Comparison of ENCODE assay signal across 9 cellular contexts in the genomic region with DNA sequence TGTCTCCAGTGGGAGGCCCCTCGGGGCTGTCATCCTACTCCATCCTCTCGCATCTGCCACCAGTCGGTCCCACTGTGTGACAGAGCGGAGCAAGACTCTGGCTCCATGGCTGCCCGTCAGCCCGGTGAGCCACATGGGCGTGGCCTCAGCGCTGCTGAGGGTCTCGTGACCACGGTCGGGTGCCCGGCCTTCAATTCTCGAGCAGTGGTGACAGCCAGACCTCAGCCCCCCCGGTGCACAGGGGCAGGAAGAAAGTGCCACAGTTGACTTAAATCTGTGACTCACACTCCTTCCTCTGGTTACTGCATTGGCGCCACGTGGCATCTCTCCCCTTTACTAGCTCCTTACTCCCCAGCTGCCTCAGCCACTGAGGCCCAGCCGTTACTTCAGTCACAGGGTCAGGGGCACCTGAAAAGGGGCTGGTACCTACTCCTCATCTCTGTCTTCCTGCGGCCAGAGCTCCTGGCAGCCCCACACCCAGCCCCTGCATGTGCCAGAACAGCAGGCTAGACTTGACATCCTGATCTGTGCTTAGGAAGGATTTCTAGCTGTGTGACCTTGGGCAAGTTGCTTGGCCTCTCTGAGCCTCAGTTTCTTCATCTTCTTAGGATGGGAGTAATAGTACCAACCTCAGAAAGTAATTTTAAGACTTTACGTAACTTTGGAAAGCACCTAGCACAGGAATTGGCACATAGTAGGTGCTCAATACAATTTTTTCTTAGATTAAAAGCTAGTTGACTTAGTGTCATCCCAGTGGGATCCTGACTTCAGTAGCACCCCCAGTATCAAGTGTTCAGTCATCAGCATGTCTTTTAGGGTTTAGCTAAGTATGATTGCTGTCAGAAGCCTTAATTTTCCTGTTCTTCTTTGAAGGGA.
DNase-seq lines count a peak whose midpoint lies in the region; ATAC-seq and TF ChIP-seq lines count a peak whose summit lies in the region.
"Had no signal": no experiment of that assay in that cellular context is flagged by ENCODE, and none has a peak within 500 bp of the region (broad histone marks: within the 10 kb centered on the region; RNA-seq: fewer than 3 reads in every experiment).

No MANE protein-coding gene starts in this region.

- H3K9ac ChIP-seq in IMR-90 (ENCODE audit: low read depth, low read length): no peak overlapping the region

- no peak overlapping the region for H3K14ac ChIP-seq in IMR-90 (replicated peaks; ENCODE audit: low read depth, low read length)

- no TSS peak for BruUV-seq in IMR-90 (replicated peaks; lab: Mats Ljungman, UMichigan)
- BruUV-seq in A673 (replicated peaks; lab: Mats Ljungman, UMichigan): no TSS peak

- peaks cover 53% of the 10 kb centered on the region for H3K36me3 Mint-ChIP-seq in central memory CD8-positive, alpha-beta T cell (ENCODE audit: insufficient read depth)
- peaks cover 48% of the 10 kb centered on the region for H3K36me3 Mint-ChIP-seq in GM23338 (ENCODE audit: low read depth)

- no peak for TF ChIP-seq POLR2A in IMR-90 (IDR thresholded peaks at IDR 0.05; ENCODE audit: low read depth, low read length)

- no peak overlapping the region for H3K18ac ChIP-seq in IMR-90 (ENCODE audit: low read depth, low read length)

- H3K23ac ChIP-seq in IMR-90 (ENCODE audit: low read depth, low read length): no peak overlapping the region

- H4K5ac ChIP-seq in IMR-90 (ENCODE audit: low read depth, low read length): no peak overlapping the region

- POLR2A ChIA-PET in IMR-90 (lab: Charles Lee; ENCODE audit: unreplicated experiment) (no interaction called here), A673 (lab: Charles Lee; ENCODE audit: low non-redundant PET) (no interaction called here)

- H3K4me2 ChIP-seq in IMR-90 (ENCODE audit: low read depth, low read length) (no peak overlapping the region), GM23338 (no peak overlapping the region)

- no peak overlapping the region for H2BK20ac ChIP-seq in IMR-90 (ENCODE audit: low read depth, low read length)

- H3K79me2 ChIP-seq in GM23338 (replicated peaks; ENCODE audit: insufficient read depth): 0 out of 2 replicates have a peak, but pooled peaks cover 2% of the 10 kb centered on the region

- no peak for TF ChIP-seq RAD21 in IMR-90 (IDR thresholded peaks at IDR 0.05; ENCODE audit: low read length)

- DNase-seq in stimulated activated CD4-positive, alpha-beta T cell treated with anti-CD3 and anti-CD28 coated beads, Interleukin-15, amount 100 ng/mL, for 24 hours: peak; percentile 45
- no peak for DNase-seq in stimulated activated CD4-positive, alpha-beta T cell treated with anti-CD3 and anti-CD28 coated beads, Interleukin-12 subunit alpha, Interleukin-12 subunit beta, amount 100 ng/mL, for 4 hours
- DNase-seq in IMR-90 (no peak), aorta (peak; percentile 70 to 88), NCI-H446 (lab: John Stamatoyannopoulos, UW) (no peak), GM23338 (ENCODE audit: low spot score) (no peak), A673 (ENCODE audit: low spot score) (no peak)
- DNase-seq in central memory CD8-positive, alpha-beta T cell (ENCODE audit: low spot score in 2 of 2): peak in 1 of 2 donors; percentile 14
- DNase-seq: left ventricle myocardium inferior had no signal

- H3K9me2 ChIP-seq in GM23338 (ENCODE audit: insufficient read depth): no peaks in the 10 kb centered on the region

- dilution Hi-C loops in IMR-90 (cut with HindIII; ENCODE audit: low sequenced_read_pairs, unreplicated experiment): no loop called here

- no peak for TF ChIP-seq CTCF in IMR-90 (conservative IDR thresholded peaks at IDR 0.05; ENCODE audit: low read depth, low read length)
- no peak for TF ChIP-seq CTCF in GM23338 (conservative IDR thresholded peaks at IDR 0.05; ENCODE audit: low read depth in 2 of 2)
- TF ChIP-seq CTCF in A673 (conservative IDR thresholded peaks at IDR 0.05; ENCODE audit: low read depth, low read length): no peak

- H3K9me1 ChIP-seq in IMR-90 (ENCODE audit: insufficient read depth, low read length): peaks cover 26% of the 10 kb centered on the region

- H3F3A ChIP-seq in GM23338 (replicated peaks; ENCODE audit: low read depth): no peaks in the 10 kb centered on the region

- no peak for ATAC-seq in IMR-90 (ENCODE audit: low read depth)
- peak; percentile 71 for ATAC-seq in central memory CD8-positive, alpha-beta T cell (replicated peaks; ENCODE audit: extremely low read depth, poor library complexity, severe bottlenecking)
- peak; percentile 20 for ATAC-seq in aorta (ENCODE audit: low FRiP score)
- ATAC-seq in GM23338: no peak

- H3K36me3 ChIP-seq in IMR-90 (ENCODE audit: control insufficient read depth, insufficient read depth, low read length): peaks cover 63% of the 10 kb centered on the region
- H3K36me3 ChIP-seq in aorta (ENCODE audit: control insufficient read depth in 1 of 2, insufficient read depth in 2 of 2, low read length in 1 of 2): peaks cover 0 to 6% of the 10 kb centered on the region in 2 donors
- peaks cover 13% of the 10 kb centered on the region; the same call in 1 of the 2 replicates for H3K36me3 ChIP-seq in GM23338 (ENCODE audit: insufficient read depth)
- H3K36me3 ChIP-seq in A673 (ENCODE audit: insufficient read depth, low read length, poor library complexity, severe bottlenecking): peaks cover 59% of the 10 kb centered on the region

- no peaks in the 10 kb centered on the region for H3K4me1 ChIP-seq in IMR-90 (ENCODE audit: control insufficient read depth, insufficient read depth, low read length)
- no peaks in the 10 kb centered on the region for H3K4me1 ChIP-seq in aorta (ENCODE audit: control insufficient read depth in 1 of 2, insufficient read depth in 2 of 2, low read length in 2 of 2)
- no peaks in the 10 kb centered on the region for H3K4me1 ChIP-seq in GM23338 (ENCODE audit: insufficient read depth)
- H3K4me1 ChIP-seq in A673 (ENCODE audit: insufficient read depth, low read length, poor library complexity, severe bottlenecking): no peaks in the 10 kb centered on the region

- no peak overlapping the region for H3K4ac ChIP-seq in IMR-90 (ENCODE audit: low read depth, low read length)

- no peak overlapping the region for H2BK120ac ChIP-seq in IMR-90 (ENCODE audit: low read depth, low read length)

- no peak overlapping the region for H3K56ac ChIP-seq in IMR-90 (ENCODE audit: extremely low read depth, insufficient read depth, low read length)

- H3K79me1 ChIP-seq in IMR-90 (ENCODE audit: low read depth in 1 of 2, low read length in 2 of 2): peaks cover 25 to 63% of the 10 kb centered on the region in 2 experiments

- intact Hi-C loops in IMR-90 (cut with micrococcal nuclease): no loop called here
- intact Hi-C loops in aorta (cut with DNase I): no loop called here
- intact Hi-C loops in A673 (cut with micrococcal nuclease; ENCODE audit: unreplicated experiment): no loop called here

- no peak overlapping the region for H2AK5ac ChIP-seq in IMR-90 (ENCODE audit: low read depth, low read length)

- H2BK15ac ChIP-seq in IMR-90 (ENCODE audit: low read depth, low read length): no peak overlapping the region

- CTCF ChIA-PET in IMR-90 (lab: Yijun Ruan, JAX) (no interaction called here), A673 (lab: Charles Lee) (no interaction called here)

- H2AK9ac ChIP-seq in IMR-90 (replicated peaks; ENCODE audit: low read depth, low read length, poor library complexity): peak overlapping the region; percentile 67

- no peaks in the 10 kb centered on the region for H3K27me3 ChIP-seq in IMR-90 (ENCODE audit: control insufficient read depth, insufficient read depth, low read length)
- H3K27me3 ChIP-seq in aorta (ENCODE audit: control insufficient read depth in 1 of 2, insufficient read depth in 2 of 2, low read length in 1 of 2): no peaks in the 10 kb centered on the region
- H3K27me3 ChIP-seq in GM23338 (ENCODE audit: insufficient read depth): no peaks in the 10 kb centered on the region
- H3K27me3 ChIP-seq in A673 (replicated peaks; ENCODE audit: insufficient read depth, low read depth, low read length, poor library complexity): no peaks in the 10 kb centered on the region

- no peak overlapping the region for H2AFZ ChIP-seq in IMR-90 (replicated peaks; ENCODE audit: low read length, poor library complexity)
- H2AFZ ChIP-seq in GM23338: no peak overlapping the region

- no peak overlapping the region for H3K4me3 ChIP-seq in IMR-90 (ENCODE audit: insufficient read depth, low read depth, low read length)
- no peak overlapping the region for H3K4me3 ChIP-seq in aorta (ENCODE audit: low read length in 2 of 2)
- no peak overlapping the region for H3K4me3 ChIP-seq in GM23338
- H3K4me3 ChIP-seq in A673 (ENCODE audit: low read depth, low read length, poor library complexity, severe bottlenecking): no peak overlapping the region
- H3K4me3 ChIP-seq: left ventricle myocardium inferior had no signal

- no peak overlapping the region for H2BK5ac ChIP-seq in IMR-90 (ENCODE audit: low read depth, low read length, poor library complexity, severe bottlenecking)

- peaks cover 17% of the 10 kb centered on the region for H3K4me1 Mint-ChIP-seq in central memory CD8-positive, alpha-beta T cell
- no peaks in the 10 kb centered on the region for H3K4me1 Mint-ChIP-seq in GM23338

- H4K91ac ChIP-seq in IMR-90 (ENCODE audit: insufficient read depth, low read depth, low read length): no peak overlapping the region

- no peak overlapping the region for H3K4me3 Mint-ChIP-seq in central memory CD8-positive, alpha-beta T cell
- H3K4me3 Mint-ChIP-seq in GM23338: no peak overlapping the region

- peak overlapping the region; percentile 64 for H3K27ac Mint-ChIP-seq in central memory CD8-positive, alpha-beta T cell (ENCODE audit: low read depth)
- H3K27ac Mint-ChIP-seq in GM23338: no peak overlapping the region

- 93% methylated on average over 10 of the region's 19 CpGs; no CpG with 5 or more reads in 1 of the 2 experiments for WGBS in IMR-90 (ENCODE audit: extremely low coverage in 2 of 2, insufficient read length in 1 of 2), 2 experiments
- WGBS in aorta, 2 donors: 38 to 59% methylated on average over 19 of the region's 19 CpGs

- no peaks in the 10 kb centered on the region for H3K27me3 Mint-ChIP-seq in central memory CD8-positive, alpha-beta T cell
- H3K27me3 Mint-ChIP-seq in GM23338 (ENCODE audit: insufficient read depth, low read depth, poor library complexity): peaks cover 11% of the 10 kb centered on the region

- H4K20me1 ChIP-seq in IMR-90 (ENCODE audit: insufficient read depth, low read length) (peaks cover 5% of the 10 kb centered on the region; the same call in 1 of the 2 replicates), GM23338 (replicated peaks; ENCODE audit: insufficient read depth) (peaks cover 10% of the 10 kb centered on the region; the same call in 1 of the 2 replicates)

- in situ Hi-C loops in IMR-90 (cut with MboI; ENCODE audit: low sequenced_read_pairs): no loop called here

- H3K9me3 ChIP-seq in IMR-90 (ENCODE audit: control insufficient read depth, insufficient read depth, low read length) (no peaks in the 10 kb centered on the region), aorta (ENCODE audit: control insufficient read depth, low read length) (no peaks in the 10 kb centered on the region), A673 (ENCODE audit: low read depth, low read length, poor library complexity, severe bottlenecking) (no peaks in the 10 kb centered on the region)
- H3K9me3 ChIP-seq: left ventricle myocardium inferior had no signal

- H3K27ac ChIP-seq in IMR-90 (ENCODE audit: insufficient read depth, low read length) (no peak overlapping the region), aorta (ENCODE audit: low read depth in 1 of 2, low read length in 2 of 2) (no peak overlapping the region), GM23338 (ENCODE audit: low read depth) (no peak overlapping the region), A673 (ENCODE audit: low read depth, low read length, poor library complexity, severe bottlenecking) (no peak overlapping the region)
- H3K27ac ChIP-seq: left ventricle myocardium inferior had no signal

- no peak overlapping the region for H4K8ac ChIP-seq in IMR-90 (ENCODE audit: low read depth in 2 of 2, low read length in 2 of 2)

- H3K9me3 Mint-ChIP-seq in central memory CD8-positive, alpha-beta T cell: no peaks in the 10 kb centered on the region
- no peaks in the 10 kb centered on the region for H3K9me3 Mint-ChIP-seq in GM23338

Comparison
In these comparisons a context has a peak if more than half of its experiments do, and no peak if none do; other contexts are left out.
1. DNase-seq: peak in stimulated activated CD4-positive, alpha-beta T cell treated with anti-CD3 and anti-CD28 coated beads, Interleukin-15, amount 100 ng/mL, for 24 hours (single experiment) and aorta (2 of 2); none in stimulated activated CD4-positive, alpha-beta T cell treated with anti-CD3 and anti-CD28 coated beads, Interleukin-12 subunit alpha, Interleukin-12 subunit beta, amount 100 ng/mL, for 4 hours (single experiment), IMR-90 (single experiment), NCI-H446 (0 of 2), GM23338 (single experiment) and A673 (single experiment).
2. ATAC-seq: peak in central memory CD8-positive, alpha-beta T cell (single experiment) and aorta (single experiment); none in IMR-90 (single experiment) and GM23338 (single experiment).